ENCODE assay signal across 1 cellular context in genomic region chr7:56063882-56064625, GRCh38.
A peak's percentile ranks its signal among the peaks of the same experiment; 100 is the strongest.
TF ChIP-seq lines count a peak whose summit lies in the region.

Gene SUMF2 (plus strand): TSS chr7:56064286. CDS start chr7:56064312, 26 bp downstream.

TF ChIP-seq in HepG2, 621 proteins besides CTCF, POLR2A, EP300 and RAD21 (continued from another document and continues in another):
- TF ChIP-seq ZHX2 (IDR thresholded peaks at IDR 0.05; ENCODE audit: low read depth) (no peak), ZHX2 (CRISPR knock-in tag; IDR thresholded peaks at IDR 0.05; ENCODE audit: borderline replicate concordance) (peak; percentile 73; the same call in 1 of the 2 replicates), ZNF713 (CRISPR knock-in tag; IDR thresholded peaks at IDR 0.05) (no peak), MBD4 (IDR thresholded peaks at IDR 0.05; ENCODE audit: borderline replicate concordance, low read length) (peak; percentile 47; the same call in 1 of the 2 replicates), ZNF891 (CRISPR knock-in tag; IDR thresholded peaks at IDR 0.05) (0 out of 2 replicates have a peak, but pooled peaks have one; percentile 50), BCL6 (CRISPR knock-in tag; IDR thresholded peaks at IDR 0.05) (no peak), ZFP36 (IDR thresholded peaks at IDR 0.05; ENCODE audit: borderline replicate concordance, low read depth, low read length, partially characterized antibody) (no peak), ZNF558 (CRISPR knock-in tag; IDR thresholded peaks at IDR 0.05; ENCODE audit: borderline replicate concordance) (peak; percentile 77; the same call in 1 of the 2 replicates), NCOA2 (CRISPR knock-in tag; IDR thresholded peaks at IDR 0.05) (no peak), FLYWCH1 (CRISPR knock-in tag; IDR thresholded peaks at IDR 0.05) (no peak), BORCS8-MEF2B (CRISPR knock-in tag; IDR thresholded peaks at IDR 0.05) (peak; percentile 93), ARHGAP35 (CRISPR knock-in tag; IDR thresholded peaks at IDR 0.05; ENCODE audit: borderline replicate concordance) (0 out of 2 replicates have a peak, but pooled peaks have one; percentile 61), CENPT (CRISPR knock-in tag; IDR thresholded peaks at IDR 0.05; ENCODE audit: low read depth) (peak; percentile 80; the same call in 1 of the 2 replicates), MXI1 (IDR thresholded peaks at IDR 0.05; ENCODE audit: borderline replicate concordance, low read depth, low read length) (peak; percentile 86; the same call in 2 of the 3 replicates), ZNF776 (CRISPR knock-in tag; IDR thresholded peaks at IDR 0.05) (peak; percentile 67; the same call in 1 of the 2 replicates), KDM3A (CRISPR knock-in tag; IDR thresholded peaks at IDR 0.05; ENCODE audit: low read depth) (no peak; the same call in none of the 2 replicates), SRSF4 (IDR thresholded peaks at IDR 0.05; ENCODE audit: low read depth, low read length, poor library complexity, severe bottlenecking) (peak; percentile 92), ZNF30 (CRISPR knock-in tag; IDR thresholded peaks at IDR 0.05) (no peak), ZNF18 (CRISPR knock-in tag; IDR thresholded peaks at IDR 0.05; ENCODE audit: insufficient replicate concordance) (peak; percentile 63), ISX (CRISPR knock-in tag; conservative IDR thresholded peaks at IDR 0.05) (no peak), ZFP36L1 (CRISPR knock-in tag; IDR thresholded peaks at IDR 0.05) (no peak), KDM4B (CRISPR knock-in tag; IDR thresholded peaks at IDR 0.05) (0 out of 2 replicates have a peak, but pooled peaks have one; percentile 34), HIVEP1 (CRISPR knock-in tag; IDR thresholded peaks at IDR 0.05) (peak; percentile 86; the same call in 1 of the 2 replicates), FOXO4 (CRISPR knock-in tag; conservative IDR thresholded peaks at IDR 0.05) (no peak), CEBPB (IDR thresholded peaks at IDR 0.05; ENCODE audit: borderline replicate concordance, low read depth, low read length) (peak; percentile 94), SETDB1 (CRISPR knock-in tag; IDR thresholded peaks at IDR 0.05; ENCODE audit: borderline replicate concordance) (no peak), ZNF792 (CRISPR knock-in tag; IDR thresholded peaks at IDR 0.05) (peak; percentile 75; the same call in 1 of the 2 replicates), ZNF430 (CRISPR knock-in tag; IDR thresholded peaks at IDR 0.05) (no peak)
- TF ChIP-seq, protein P1, sequence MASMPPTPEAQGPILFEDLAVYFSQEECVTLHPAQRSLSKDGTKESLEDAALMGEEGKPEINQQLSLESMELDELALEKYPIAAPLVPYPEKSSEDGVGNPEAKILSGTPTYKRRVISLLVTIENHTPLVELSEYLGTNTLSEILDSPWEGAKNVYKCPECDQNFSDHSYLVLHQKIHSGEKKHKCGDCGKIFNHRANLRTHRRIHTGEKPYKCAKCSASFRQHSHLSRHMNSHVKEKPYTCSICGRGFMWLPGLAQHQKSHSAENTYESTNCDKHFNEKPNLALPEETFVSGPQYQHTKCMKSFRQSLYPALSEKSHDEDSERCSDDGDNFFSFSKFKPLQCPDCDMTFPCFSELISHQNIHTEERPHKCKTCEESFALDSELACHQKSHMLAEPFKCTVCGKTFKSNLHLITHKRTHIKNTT (CRISPR knock-in tag; IDR thresholded peaks at IDR 0.05): no peak
- TF ChIP-seq, protein P2, sequence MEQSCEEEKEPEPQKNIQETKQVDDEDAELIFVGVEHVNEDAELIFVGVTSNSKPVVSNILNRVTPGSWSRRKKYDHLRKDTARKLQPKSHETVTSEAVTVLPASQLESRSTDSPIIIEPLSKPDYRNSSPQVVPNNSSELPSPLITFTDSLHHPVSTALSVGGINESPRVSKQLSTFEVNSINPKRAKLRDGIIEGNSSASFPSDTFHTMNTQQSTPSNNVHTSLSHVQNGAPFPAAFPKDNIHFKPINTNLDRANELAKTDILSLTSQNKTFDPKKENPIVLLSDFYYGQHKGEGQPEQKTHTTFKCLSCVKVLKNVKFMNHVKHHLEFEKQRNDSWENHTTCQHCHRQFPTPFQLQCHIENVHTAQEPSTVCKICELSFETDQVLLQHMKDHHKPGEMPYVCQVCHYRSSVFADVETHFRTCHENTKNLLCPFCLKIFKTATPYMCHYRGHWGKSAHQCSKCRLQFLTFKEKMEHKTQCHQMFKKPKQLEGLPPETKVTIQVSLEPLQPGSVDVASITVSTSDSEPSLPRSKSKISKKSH (CRISPR knock-in tag; IDR thresholded peaks at IDR 0.05; ENCODE audit: borderline replicate concordance): peak; percentile 64; the same call in 1 of the 2 replicates
- TF ChIP-seq, protein P3, sequence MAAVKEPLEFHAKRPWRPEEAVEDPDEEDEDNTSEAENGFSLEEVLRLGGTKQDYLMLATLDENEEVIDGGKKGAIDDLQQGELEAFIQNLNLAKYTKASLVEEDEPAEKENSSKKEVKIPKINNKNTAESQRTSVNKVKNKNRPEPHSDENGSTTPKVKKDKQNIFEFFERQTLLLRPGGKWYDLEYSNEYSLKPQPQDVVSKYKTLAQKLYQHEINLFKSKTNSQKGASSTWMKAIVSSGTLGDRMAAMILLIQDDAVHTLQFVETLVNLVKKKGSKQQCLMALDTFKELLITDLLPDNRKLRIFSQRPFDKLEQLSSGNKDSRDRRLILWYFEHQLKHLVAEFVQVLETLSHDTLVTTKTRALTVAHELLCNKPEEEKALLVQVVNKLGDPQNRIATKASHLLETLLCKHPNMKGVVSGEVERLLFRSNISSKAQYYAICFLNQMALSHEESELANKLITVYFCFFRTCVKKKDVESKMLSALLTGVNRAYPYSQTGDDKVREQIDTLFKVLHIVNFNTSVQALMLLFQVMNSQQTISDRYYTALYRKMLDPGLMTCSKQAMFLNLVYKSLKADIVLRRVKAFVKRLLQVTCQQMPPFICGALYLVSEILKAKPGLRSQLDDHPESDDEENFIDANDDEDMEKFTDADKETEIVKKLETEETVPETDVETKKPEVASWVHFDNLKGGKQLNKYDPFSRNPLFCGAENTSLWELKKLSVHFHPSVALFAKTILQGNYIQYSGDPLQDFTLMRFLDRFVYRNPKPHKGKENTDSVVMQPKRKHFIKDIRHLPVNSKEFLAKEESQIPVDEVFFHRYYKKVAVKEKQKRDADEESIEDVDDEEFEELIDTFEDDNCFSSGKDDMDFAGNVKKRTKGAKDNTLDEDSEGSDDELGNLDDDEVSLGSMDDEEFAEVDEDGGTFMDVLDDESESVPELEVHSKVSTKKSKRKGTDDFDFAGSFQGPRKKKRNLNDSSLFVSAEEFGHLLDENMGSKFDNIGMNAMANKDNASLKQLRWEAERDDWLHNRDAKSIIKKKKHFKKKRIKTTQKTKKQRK (IDR thresholded peaks at IDR 0.05; ENCODE audit: low read length): no peak
- TF ChIP-seq, protein P4, sequence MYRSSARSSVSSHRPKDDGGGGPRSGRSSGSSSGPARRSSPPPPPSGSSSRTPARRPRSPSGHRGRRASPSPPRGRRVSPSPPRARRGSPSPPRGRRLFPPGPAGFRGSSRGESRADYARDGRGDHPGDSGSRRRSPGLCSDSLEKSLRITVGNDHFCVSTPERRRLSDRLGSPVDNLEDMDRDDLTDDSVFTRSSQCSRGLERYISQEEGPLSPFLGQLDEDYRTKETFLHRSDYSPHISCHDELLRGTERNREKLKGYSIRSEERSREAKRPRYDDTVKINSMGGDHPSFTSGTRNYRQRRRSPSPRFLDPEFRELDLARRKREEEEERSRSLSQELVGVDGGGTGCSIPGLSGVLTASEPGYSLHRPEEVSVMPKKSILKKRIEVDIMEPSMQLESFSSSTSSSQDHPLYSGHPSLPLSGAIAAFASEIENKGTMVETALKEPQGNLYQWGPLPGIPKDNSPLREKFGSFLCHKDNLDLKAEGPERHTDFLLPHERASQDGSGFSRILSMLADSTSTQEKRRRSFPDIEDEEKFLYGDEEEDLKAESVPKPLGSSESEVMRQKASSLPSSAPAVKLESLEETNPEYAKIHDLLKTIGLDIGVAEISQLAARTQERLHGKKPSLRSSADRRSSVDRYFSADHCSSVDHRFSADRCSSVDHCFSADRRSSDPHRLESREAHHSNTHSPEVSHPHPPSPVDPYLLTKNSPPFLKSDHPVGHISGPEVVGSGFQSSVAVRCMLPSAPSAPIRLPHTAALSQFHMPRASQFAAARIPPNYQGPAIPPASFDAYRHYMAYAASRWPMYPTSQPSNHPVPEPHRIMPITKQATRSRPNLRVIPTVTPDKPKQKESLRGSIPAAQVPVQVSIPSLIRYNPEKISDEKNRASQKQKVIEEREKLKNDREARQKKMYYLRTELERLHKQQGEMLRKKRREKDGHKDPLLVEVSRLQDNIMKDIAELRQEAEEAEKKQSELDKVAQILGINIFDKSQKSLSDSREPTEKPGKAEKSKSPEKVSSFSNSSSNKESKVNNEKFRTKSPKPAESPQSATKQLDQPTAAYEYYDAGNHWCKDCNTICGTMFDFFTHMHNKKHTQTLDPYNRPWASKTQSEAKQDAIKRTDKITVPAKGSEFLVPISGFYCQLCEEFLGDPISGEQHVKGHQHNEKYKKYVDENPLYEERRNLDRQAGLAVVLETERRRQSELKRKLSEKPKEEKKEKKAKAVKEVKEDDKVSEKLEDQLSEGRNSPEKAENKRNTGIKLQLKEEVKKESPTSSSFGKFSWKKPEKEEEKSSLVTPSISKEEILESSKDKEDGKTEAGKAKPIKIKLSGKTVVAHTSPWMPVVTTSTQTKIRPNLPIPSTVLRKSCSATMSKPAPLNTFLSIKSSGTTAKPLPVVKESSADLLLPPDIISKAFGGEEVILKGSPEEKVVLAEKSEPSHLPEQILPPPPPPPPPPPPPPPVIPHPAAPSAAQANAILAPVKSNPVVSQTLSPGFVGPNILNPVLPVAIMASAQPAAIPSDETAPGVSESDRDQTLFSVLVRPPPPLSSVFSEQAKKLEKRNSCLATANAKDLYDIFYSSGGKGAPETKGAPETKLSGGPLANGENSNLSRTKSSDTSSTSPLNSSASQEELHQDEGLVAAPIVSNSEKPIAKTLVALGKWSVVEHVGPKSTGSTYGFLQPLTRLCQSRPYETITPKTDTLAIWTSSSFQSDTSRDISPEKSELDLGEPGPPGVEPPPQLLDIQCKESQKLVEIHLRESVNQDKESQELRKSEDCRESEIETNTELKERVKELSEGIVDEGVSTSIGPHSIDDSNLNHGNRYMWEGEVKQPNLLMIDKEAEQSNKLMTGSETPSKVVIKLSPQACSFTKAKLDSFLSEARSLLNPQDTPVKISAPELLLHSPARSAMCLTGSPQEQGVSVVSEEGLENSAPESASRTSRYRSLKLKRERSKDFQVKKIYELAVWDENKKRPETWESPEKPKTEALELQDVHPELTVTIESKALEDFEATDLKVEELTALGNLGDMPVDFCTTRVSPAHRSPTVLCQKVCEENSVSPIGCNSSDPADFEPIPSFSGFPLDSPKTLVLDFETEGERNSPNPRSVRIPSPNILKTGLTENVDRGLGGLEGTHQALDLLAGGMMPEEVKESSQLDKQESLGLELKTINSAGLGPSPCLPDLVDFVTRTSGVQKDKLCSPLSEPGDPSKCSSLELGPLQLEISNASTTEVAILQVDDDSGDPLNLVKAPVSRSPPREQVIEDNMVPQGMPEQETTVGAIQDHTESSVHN (CRISPR knock-in tag; IDR thresholded peaks at IDR 0.05): no peak
